In genomic region chr22:46547179-46547882, GRCh38 we compare ENCODE assay signal across 11 cellular contexts. TPM values are rescaled to one million over a fixed set of nuclear protein-coding genes. Genes with fewer than 3 reads are reported as not detected.
DNase-seq lines count a peak whose midpoint lies in the region; ATAC-seq, FAIRE-seq and TF ChIP-seq lines count a peak whose summit lies in the region.
"Had no signal": no experiment of that assay in that cellular context is flagged by ENCODE, and none has a peak within 500 bp of the region (broad histone marks: within the 10 kb centered on the region; RNA-seq: fewer than 3 reads in every experiment).

No MANE protein-coding gene starts in this region.

- H3K27me3 Mint-ChIP-seq in MCF 10A (ENCODE audit: insufficient read depth, unreplicated experiment) = no peaks in the 10 kb centered on the region
- H3K27me3 Mint-ChIP-seq in stimulated activated memory B cell treated with anti-CD40 and anti-IgM and Interleukin-4, amounts not matched to agents 10 μg/mL and 1 μg/mL and 100 μg/mL, for 72 hours = peaks cover 79% of the 10 kb centered on the region

- H3K9me3 Mint-ChIP-seq in MCF 10A (ENCODE audit: unreplicated experiment) = no peaks in the 10 kb centered on the region
- no peaks in the 10 kb centered on the region for H3K9me3 Mint-ChIP-seq in stimulated activated memory B cell treated with anti-CD40 and anti-IgM and Interleukin-4, amounts not matched to agents 10 μg/mL and 1 μg/mL and 100 μg/mL, for 72 hours
- H3K9me3 Mint-ChIP-seq: activated B cell treated with CpG ODN at 0.5 μM for 24 hours had no signal

- H3K27ac ChIP-seq in kidney (ENCODE audit: low read depth in 2 of 2, low read length in 2 of 2) (peak overlapping the region; percentile 82 to 84), skin epidermis (peak overlapping the region in 18 of 21 experiments; percentile 28 to 89 (median 71))

- H3K4me1 Mint-ChIP-seq in MCF 10A (ENCODE audit: insufficient read depth, unreplicated experiment) = peaks cover 21% of the 10 kb centered on the region
- H3K4me1 Mint-ChIP-seq in stimulated activated memory B cell treated with anti-CD40 and anti-IgM and Interleukin-4, amounts not matched to agents 10 μg/mL and 1 μg/mL and 100 μg/mL, for 72 hours = peaks cover 15% of the 10 kb centered on the region

- BruUV-seq in MCF 10A (replicated peaks; lab: Mats Ljungman, UMichigan) = no TSS peak

- no peak for FAIRE-seq in H54 (lab: Jason Lieb, UNC)
- FAIRE-seq in kidney (lab: Jason Lieb, UNC) = no peak

- intact Hi-C loops in MCF 10A (cut with micrococcal nuclease) = loop anchor here (5.0 kb wide), 1 partner anchor 540 kb away; no protein-coding TSS in a partner anchor
- intact Hi-C loops in kidney (cut with DNase I) = no loop called here

- H3K4me3 ChIP-seq in kidney (ENCODE audit: low read length in 2 of 2) (no peak overlapping the region), skin epidermis (no peak overlapping the region)
- H3K4me3 ChIP-seq: dorsolateral prefrontal cortex had no signal

- no peaks in the 10 kb centered on the region for H3K36me3 ChIP-seq in kidney (ENCODE audit: control insufficient read depth in 1 of 2, insufficient read depth in 2 of 2, low read length in 2 of 2)

- TF ChIP-seq CTCF in MCF 10A (IDR thresholded peaks at IDR 0.05; ENCODE audit: unreplicated experiment) (no peak), kidney (IDR thresholded peaks at IDR 0.05; ENCODE audit: borderline replicate concordance, extremely low read depth, insufficient read depth) (no peak)

- H3K9me3 ChIP-seq in kidney (ENCODE audit: control insufficient read depth in 1 of 2, low read length in 2 of 2) = no peaks in the 10 kb centered on the region

- POLR2A ChIA-PET in MCF 10A (lab: Yijun Ruan, JAX) = interaction anchor here (0.7 to 2.2 kb wide), 9 partner anchors 8 to 534 kb away, joined by 3 to 31 read pairs (median 6); no protein-coding TSS in a partner anchor

- no peak for ATAC-seq in stimulated activated memory B cell treated with anti-CD40 and anti-IgM and Interleukin-4, amounts not matched to agents 10 μg/mL and 1 μg/mL and 100 μg/mL, for 72 hours
- ATAC-seq in HG03175 (IDR thresholded peaks at IDR 0.05; ENCODE audit: unreplicated experiment) = no peak

- H3K36me3 Mint-ChIP-seq in MCF 10A (ENCODE audit: insufficient read depth, unreplicated experiment) = peaks cover 7% of the 10 kb centered on the region
- H3K36me3 Mint-ChIP-seq in stimulated activated memory B cell treated with anti-CD40 and anti-IgM and Interleukin-4, amounts not matched to agents 10 μg/mL and 1 μg/mL and 100 μg/mL, for 72 hours = no peaks in the 10 kb centered on the region

- peaks cover 14 to 19% of the 10 kb centered on the region in 2 donors for H3K4me1 ChIP-seq in kidney (ENCODE audit: control insufficient read depth in 1 of 2, insufficient read depth in 1 of 2, low read depth in 1 of 2, low read length in 2 of 2)

- peak overlapping the region; percentile 85 for H3K27ac Mint-ChIP-seq in MCF 10A (ENCODE audit: low read depth, unreplicated experiment)
- no peak overlapping the region for H3K27ac Mint-ChIP-seq in stimulated activated memory B cell treated with anti-CD40 and anti-IgM and Interleukin-4, amounts not matched to agents 10 μg/mL and 1 μg/mL and 100 μg/mL, for 72 hours
- H3K27ac Mint-ChIP-seq: activated B cell treated with CpG ODN at 0.5 μM for 24 hours had no signal

- TF ChIP-seq POLR2A in H54 (IDR thresholded peaks at IDR 0.05; ENCODE audit: low read depth, low read length) = peak; percentile 29; the same call in 1 of the 2 replicates

- peak overlapping the region; percentile 33 for H3K4me3 Mint-ChIP-seq in MCF 10A (ENCODE audit: unreplicated experiment)
- no peak overlapping the region for H3K4me3 Mint-ChIP-seq in stimulated activated memory B cell treated with anti-CD40 and anti-IgM and Interleukin-4, amounts not matched to agents 10 μg/mL and 1 μg/mL and 100 μg/mL, for 72 hours
- H3K4me3 Mint-ChIP-seq: activated B cell treated with CpG ODN at 0.5 μM for 24 hours had no signal

- H3K9ac ChIP-seq in kidney (ENCODE audit: low read length in 2 of 2) = no peak overlapping the region

- DNase-seq in H54 (ENCODE audit: insufficient read length, low spot score) = peak; percentile 78
- DNase-seq in MCF 10A (ENCODE audit: unreplicated experiment) = peak; percentile 56
- peak; percentile 86 for DNase-seq in kidney
- DNase-seq in NCI-H345 (lab: John Stamatoyannopoulos, UW) = no peak
- DNase-seq in stimulated activated CD4-positive, alpha-beta T cell treated with anti-CD3 and anti-CD28 coated beads, Interleukin-15, amount 100 ng/mL, for 24 hours = no peak
- DNase-seq: activated B cell treated with CpG ODN at 0.5 μM for 24 hours, NCI-H1417 had no signal

- CTCF ChIA-PET in MCF 10A (lab: Yijun Ruan, JAX) = interaction anchor here (0.5 to 3.2 kb wide), 8 partner anchors 11 to 232 kb away, joined by 3 to 16 read pairs (median 5); no protein-coding TSS in a partner anchor

RNA-seq across cellular contexts. Expression of gene CELSR1, which starts 9.9 kb away (rescaled TPM):
- total RNA-seq in MCF 10A (2022) (49.1 and 69.2 TPM in 2 replicates), kidney (49.9 TPM)
- 15.7 TPM for polyA plus RNA-seq in kidney (ENCODE audit: insufficient read depth, low read depth, low replicate concordance)

Comparison
In these comparisons a context has a peak if more than half of its experiments do, and no peak if none do; other contexts are left out.
1. DNase-seq: peak in H54 (single experiment), MCF 10A (single experiment) and kidney (single experiment); none in NCI-H345 (single experiment) and stimulated activated CD4-positive, alpha-beta T cell treated with anti-CD3 and anti-CD28 coated beads, Interleukin-15, amount 100 ng/mL, for 24 hours (single experiment).